ENCODE assay signal across 1 cellular context in genomic region chr21:20169812-20170576, GRCh38.
TF ChIP-seq lines count a peak whose summit lies in the region.

No MANE protein-coding gene starts in this region.

TF ChIP-seq in GM23338, 12 proteins besides CTCF, POLR2A, EP300 and RAD21 (continued from another document):
- TF ChIP-seq ZNF462 (CRISPR knock-in tag; IDR thresholded peaks at IDR 0.05) (no peak), NANOG (IDR thresholded peaks at IDR 0.05; ENCODE audit: borderline replicate concordance) (no peak), CREB1 (CRISPR knock-in tag; IDR thresholded peaks at IDR 0.05; ENCODE audit: low read depth) (no peak)
TF ChIP-seq in GM23338: peak in this region for 0.
